9 cellular contexts compared by ENCODE assay signal in genomic region chr4:174358823-174359222, GRCh38.
DNase-seq lines count a peak whose midpoint lies in the region; ATAC-seq and TF ChIP-seq lines count a peak whose summit lies in the region.
"Had no signal": no experiment of that assay in that cellular context is flagged by ENCODE, and none has a peak within 500 bp of the region (broad histone marks: within the 10 kb centered on the region; RNA-seq: fewer than 3 reads in every experiment).

No MANE protein-coding gene starts in this region.

- intact Hi-C loops in tibial artery (cut with DNase I; ENCODE audit: low total_unique reads) = no loop called here

- H3K27me3 ChIP-seq in tibial artery = peaks cover 0 to 5% of the 10 kb centered on the region in 2 donors

- no peak overlapping the region for H3K4me3 ChIP-seq in tibial artery
- H3K4me3 ChIP-seq: A549 had no signal

- H3K9me3 ChIP-seq in tibial artery = no peaks in the 10 kb centered on the region

- no peak for TF ChIP-seq CTCF in tibial artery (IDR thresholded peaks at IDR 0.05)

- DNase-seq in activated CD4-positive, CD25-positive, alpha-beta regulatory T cell (lab: John Stamatoyannopoulos, UW) = no peak
- peak; percentile 30 to 62 for DNase-seq in NOMO-1 (lab: John Stamatoyannopoulos, UW; ENCODE audit: unreplicated experiment in 2 of 2)
- DNase-seq in renal cortical epithelial cell (ENCODE audit: low read depth) = peak; percentile 83
- no peak for DNase-seq in globus pallidus (ENCODE audit: low spot score)
- no peak for DNase-seq in tibial artery
- DNase-seq in NCI-H2081 (lab: John Stamatoyannopoulos, UW) = no peak

- no peaks in the 10 kb centered on the region for H3K4me1 ChIP-seq in tibial artery
- H3K4me1 ChIP-seq: A549 had no signal

- ATAC-seq in activated CD4-positive, CD25-positive, alpha-beta regulatory T cell treated with anti-CD3 and anti-CD28 coated beads, Interleukin-2, amount 50 U/mL, for 24 hours = peak; percentile 92 to 98
- peak; percentile 98 for ATAC-seq in HG02759 (IDR thresholded peaks at IDR 0.05; ENCODE audit: unreplicated experiment)
- ATAC-seq: A549 had no signal

- no peak overlapping the region for H3K27ac ChIP-seq in tibial artery

- H3K36me3 ChIP-seq in tibial artery = no peaks in the 10 kb centered on the region

Comparison
In these comparisons a context has a peak if more than half of its experiments do, and no peak if none do; other contexts are left out.
1. DNase-seq: peak in NOMO-1 (2 of 2) and renal cortical epithelial cell (single experiment); none in activated CD4-positive, CD25-positive, alpha-beta regulatory T cell (0 of 4), globus pallidus (single experiment), tibial artery (0 of 2) and NCI-H2081 (0 of 2).